8 cellular contexts compared by ENCODE assay signal in genomic region chr2:226423498-226423960, GRCh38.
DNase-seq lines count a peak whose midpoint lies in the region; ATAC-seq and TF ChIP-seq lines count a peak whose summit lies in the region.

No MANE protein-coding gene starts in this region.

- peaks cover 8% of the 10 kb centered on the region for H3K4me1 Mint-ChIP-seq in activated naive CD8-positive, alpha-beta T cell treated with anti-CD3 and anti-CD28 coated beads, Interleukin-2, amount 10 ng/mL, durations not matched to agents 7 days and 5 days
- H3K4me1 Mint-ChIP-seq in nephron: peaks cover 23% of the 10 kb centered on the region
- peaks cover 42% of the 10 kb centered on the region for H3K4me1 Mint-ChIP-seq in Calu3 (ENCODE audit: low read depth, unreplicated experiment)

- H3K27ac ChIP-seq in thoracic aorta: no peak overlapping the region

- peak overlapping the region; percentile 52 for H3K27ac Mint-ChIP-seq in activated naive CD8-positive, alpha-beta T cell treated with anti-CD3 and anti-CD28 coated beads, Interleukin-2, amount 10 ng/mL, durations not matched to agents 7 days and 5 days
- H3K27ac Mint-ChIP-seq in nephron (peak overlapping the region; percentile 1 to 23 (median 7)), Calu3 (ENCODE audit: unreplicated experiment) (no peak overlapping the region)

- CTCF ChIA-PET in Calu3 (lab: Charles Lee): interaction anchor here (1.1 kb wide), 1 partner anchor 156 kb away, joined by 3 read pairs; no protein-coding TSS in a partner anchor

- H3K27me3 Mint-ChIP-seq in activated naive CD8-positive, alpha-beta T cell treated with anti-CD3 and anti-CD28 coated beads, Interleukin-2, amount 10 ng/mL, durations not matched to agents 7 days and 5 days: peaks cover 18% of the 10 kb centered on the region
- no peaks in the 10 kb centered on the region for H3K27me3 Mint-ChIP-seq in nephron (ENCODE audit: low read depth)
- H3K27me3 Mint-ChIP-seq in Calu3 (ENCODE audit: unreplicated experiment): no peaks in the 10 kb centered on the region

- H3K36me3 Mint-ChIP-seq in activated naive CD8-positive, alpha-beta T cell treated with anti-CD3 and anti-CD28 coated beads, Interleukin-2, amount 10 ng/mL, durations not matched to agents 7 days and 5 days: no peaks in the 10 kb centered on the region
- H3K36me3 Mint-ChIP-seq in nephron (ENCODE audit: low read depth) (no peaks in the 10 kb centered on the region), Calu3 (ENCODE audit: insufficient read depth, unreplicated experiment) (no peaks in the 10 kb centered on the region)

- H3K27me3 ChIP-seq in thoracic aorta (replicated peaks; ENCODE audit: insufficient read depth): no peaks in the 10 kb centered on the region

- no peaks in the 10 kb centered on the region for H3K9me3 ChIP-seq in thoracic aorta

- H3K4me3 Mint-ChIP-seq in activated naive CD8-positive, alpha-beta T cell treated with anti-CD3 and anti-CD28 coated beads, Interleukin-2, amount 10 ng/mL, durations not matched to agents 7 days and 5 days: peak overlapping the region; percentile 66
- H3K4me3 Mint-ChIP-seq in nephron (no peak overlapping the region), Calu3 (ENCODE audit: low read depth, unreplicated experiment) (no peak overlapping the region)

- intact Hi-C loops in Calu3 (cut with micrococcal nuclease; ENCODE audit: unreplicated experiment): no loop called here

- peak overlapping the region; percentile 12 for H3K4me3 ChIP-seq in thoracic aorta

- peaks cover 0 to 5% of the 10 kb centered on the region in 2 donors for H3K4me1 ChIP-seq in thoracic aorta (ENCODE audit: control insufficient read depth in 1 of 2, low read depth in 2 of 2)

- POLR2A ChIA-PET in activated naive CD8-positive, alpha-beta T cell treated with anti-CD3 and anti-CD28 coated beads, Interleukin-2, amount 10 ng/mL, durations not matched to agents 7 days and 5 days (lab: Charles Lee): no interaction called here

- ATAC-seq in GM18858 (IDR thresholded peaks at IDR 0.05; ENCODE audit: unreplicated experiment): peak; percentile 92
- ATAC-seq in HG02981 (IDR thresholded peaks at IDR 0.05; ENCODE audit: unreplicated experiment): peak; percentile 52
- ATAC-seq in SK-N-SH treated with all-trans-retinoic acid at 6 μM for 48 hours: peak; percentile 80
- ATAC-seq in activated naive CD8-positive, alpha-beta T cell treated with anti-CD3 and anti-CD28 coated beads, Interleukin-2, amount 10 ng/mL, durations not matched to agents 7 days and 5 days (ENCODE audit: low read depth): peak; percentile 84
- ATAC-seq in thoracic aorta (ENCODE audit: insufficient number of reproducible peaks, low FRiP score, low read depth): no peak
- no peak for ATAC-seq in HG03439 (IDR thresholded peaks at IDR 0.05; ENCODE audit: unreplicated experiment)

- no peak for TF ChIP-seq CTCF in nephron (IDR thresholded peaks at IDR 0.05; ENCODE audit: unreplicated experiment in 3 of 3)
- TF ChIP-seq CTCF in thoracic aorta (IDR thresholded peaks at IDR 0.05): no peak
- no peak for TF ChIP-seq CTCF in Calu3 (IDR thresholded peaks at IDR 0.05; ENCODE audit: unreplicated experiment)

- DNase-seq in activated naive CD8-positive, alpha-beta T cell treated with anti-CD3 and anti-CD28 coated beads, Interleukin-2, amount 10 ng/mL, durations not matched to agents 7 days and 5 days: peak; percentile 37
- DNase-seq in thoracic aorta (ENCODE audit: low spot score) (no peak), Calu3 (no peak)

- H3K36me3 ChIP-seq in thoracic aorta: no peaks in the 10 kb centered on the region

- no TSS peak for BruUV-seq in Calu3 (replicated peaks; lab: Mats Ljungman, UMichigan)

- H3K9me3 Mint-ChIP-seq in activated naive CD8-positive, alpha-beta T cell treated with anti-CD3 and anti-CD28 coated beads, Interleukin-2, amount 10 ng/mL, durations not matched to agents 7 days and 5 days: no peaks in the 10 kb centered on the region
- no peaks in the 10 kb centered on the region for H3K9me3 Mint-ChIP-seq in nephron
- H3K9me3 Mint-ChIP-seq in Calu3 (ENCODE audit: low read depth, unreplicated experiment): peaks cover 5% of the 10 kb centered on the region

TF ChIP-seq in SK-N-SH treated with all-trans-retinoic acid at 6 μM for 48 hours, 23 proteins besides CTCF, POLR2A, EP300 and RAD21:
- TF ChIP-seq SNAI2 (CRISPR knock-in tag; IDR thresholded peaks at IDR 0.05) (no peak), OSR1 (CRISPR knock-in tag; IDR thresholded peaks at IDR 0.05) (no peak), TSHZ2 (CRISPR knock-in tag; IDR thresholded peaks at IDR 0.05) (no peak), TCF4 (CRISPR knock-in tag; IDR thresholded peaks at IDR 0.05; ENCODE audit: borderline replicate concordance) (no peak), PPARA (CRISPR knock-in tag; IDR thresholded peaks at IDR 0.05; ENCODE audit: borderline replicate concordance) (no peak), ZC3H10 (CRISPR knock-in tag; IDR thresholded peaks at IDR 0.05) (no peak)

Comparison
In these comparisons a context has a peak if more than half of its experiments do, and no peak if none do; other contexts are left out.
1. ATAC-seq: peak in GM18858 (single experiment), HG02981 (single experiment), SK-N-SH treated with all-trans-retinoic acid at 6 μM for 48 hours (single experiment) and activated naive CD8-positive, alpha-beta T cell treated with anti-CD3 and anti-CD28 coated beads, Interleukin-2, amount 10 ng/mL, durations not matched to agents 7 days and 5 days (single experiment); none in thoracic aorta (single experiment) and HG03439 (single experiment).